Comparison of ENCODE assay signal across 8 cellular contexts in the genomic region with DNA sequence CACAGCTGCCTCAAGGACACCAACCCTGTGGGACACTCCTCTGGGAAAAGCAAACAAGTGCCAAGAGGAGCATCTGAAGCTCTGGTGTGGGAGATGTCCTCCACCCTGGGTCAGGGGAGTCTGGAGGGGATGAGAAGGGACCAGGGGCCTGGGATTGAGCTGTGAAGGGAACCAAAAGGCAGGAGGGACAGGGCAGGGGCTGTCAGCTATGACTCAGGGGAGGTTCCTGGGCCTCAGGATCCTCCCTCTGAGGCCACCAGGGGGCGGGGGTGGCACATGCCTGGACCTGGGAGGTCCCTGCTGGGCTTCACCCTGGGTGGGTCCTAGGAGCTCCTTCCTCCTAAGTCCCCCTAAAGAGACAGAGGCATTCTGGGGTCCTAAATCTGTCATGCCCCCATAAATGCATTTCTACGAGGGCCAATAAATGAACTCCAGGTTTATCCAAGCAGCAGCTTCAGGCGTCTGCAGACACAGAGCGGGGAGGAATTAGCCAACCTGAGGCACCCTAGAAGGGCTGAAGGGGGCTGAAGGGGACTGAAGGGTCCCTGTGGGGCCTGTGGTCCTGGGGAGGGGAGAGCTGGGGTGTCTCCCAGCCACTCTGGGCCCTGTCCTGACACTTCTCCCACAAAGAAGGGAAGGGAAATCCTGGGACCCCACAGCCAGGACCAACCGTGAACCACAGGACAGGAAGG. TPM values are rescaled to one million over a fixed set of nuclear protein-coding genes. Genes with fewer than 3 reads are reported as not detected.
A peak's percentile ranks its signal among the peaks of the same experiment; 100 is the strongest.
DNase-seq lines count a peak whose midpoint lies in the region; ATAC-seq and TF ChIP-seq lines count a peak whose summit lies in the region.

No MANE protein-coding gene starts in this region.

- ATAC-seq in heart left ventricle: peak in 1 of 4 donors; percentile 18
- ATAC-seq in stimulated activated naive CD8-positive, alpha-beta T cell treated with anti-CD3 and anti-CD28 coated beads, Interleukin-15, Interleukin-2, amounts not matched to agents 100 U/mL and 50 U/mL, for 24 hours: peak; percentile 75
- no peak for ATAC-seq in GM21786 (IDR thresholded peaks at IDR 0.05; ENCODE audit: unreplicated experiment)

- H3K27me3 ChIP-seq in heart left ventricle: peaks cover 0 to 60% (median 8%) of the 10 kb centered on the region in 9 donors

- DNase-seq in heart left ventricle (no peak), cardiac septum (ENCODE audit: low spot score) (no peak), T follicular helper cell (ENCODE audit: low read depth) (peak; percentile 15), fibroblast of villous mesenchyme (ENCODE audit: low read depth) (peak; percentile 10), caudate nucleus (lab: John Stamatoyannopoulos, UW) (no peak), T1000 (lab: John Stamatoyannopoulos, UW) (no peak)
- DNase-seq in stimulated activated naive CD8-positive, alpha-beta T cell treated with anti-CD3 and anti-CD28 coated beads, Interleukin-15, Interleukin-2, amounts not matched to agents 100 U/mL and 50 U/mL, for 24 hours: peak; percentile 67

- intact Hi-C loops in heart left ventricle (cut with DNase I): no loop called here
- intact Hi-C loops in cardiac septum (cut with DNase I): no loop called here

- TF ChIP-seq CTCF in heart left ventricle (IDR thresholded peaks at IDR 0.05) (peak in 8 of 12 donors; percentile 7 to 55 (median 31)), fibroblast of villous mesenchyme (IDR thresholded peaks at IDR 0.05; ENCODE audit: insufficient read depth, low read depth, low read length) (peak; percentile 56)

- 60 to 76% (median 66%) methylated on average over 4 to 5 of the region's 5 CpGs for WGBS in heart left ventricle, 4 donors

- H3K36me3 ChIP-seq in heart left ventricle: no peaks in the 10 kb centered on the region

- no peak overlapping the region for H3K4me3 ChIP-seq in heart left ventricle
- no peak overlapping the region for H3K4me3 ChIP-seq in fibroblast of villous mesenchyme (ENCODE audit: low read depth, low read length)

- no peaks in the 10 kb centered on the region for H3K4me1 ChIP-seq in heart left ventricle

- no peaks in the 10 kb centered on the region for H3K9me3 ChIP-seq in heart left ventricle

- TF ChIP-seq POLR2A in heart left ventricle (IDR thresholded peaks at IDR 0.05): no peak

- no peak overlapping the region for H3K27ac ChIP-seq in heart left ventricle
- no peak overlapping the region for H3K27ac ChIP-seq in caudate nucleus (ENCODE audit: low read depth, low read length)

RNA-seq across cellular contexts. Expression of a gene that starts 31.9 kb away (rescaled TPM):
- total RNA-seq in heart left ventricle (1 to 10 TPM in 2 of 9 donors, under 1 TPM in 3, not detected in 4; 0.56 to 2.6 (median 0.85) TPM), cardiac septum (not detected), fibroblast of villous mesenchyme (not detected in 2 replicates)
- under 1 TPM; 0.23 to 0.26 TPM for polyA plus RNA-seq in heart left ventricle

Comparison
In these comparisons a context has a peak if more than half of its experiments do, and no peak if none do; other contexts are left out.
1. DNase-seq: peak in T follicular helper cell (single experiment), fibroblast of villous mesenchyme (single experiment) and stimulated activated naive CD8-positive, alpha-beta T cell treated with anti-CD3 and anti-CD28 coated beads, Interleukin-15, Interleukin-2, amounts not matched to agents 100 U/mL and 50 U/mL, for 24 hours (single experiment); none in heart left ventricle (0 of 5), cardiac septum (single experiment), caudate nucleus (0 of 61) and T1000 (single experiment).